ENCODE assay signal across 1 cellular context in the genomic region with DNA sequence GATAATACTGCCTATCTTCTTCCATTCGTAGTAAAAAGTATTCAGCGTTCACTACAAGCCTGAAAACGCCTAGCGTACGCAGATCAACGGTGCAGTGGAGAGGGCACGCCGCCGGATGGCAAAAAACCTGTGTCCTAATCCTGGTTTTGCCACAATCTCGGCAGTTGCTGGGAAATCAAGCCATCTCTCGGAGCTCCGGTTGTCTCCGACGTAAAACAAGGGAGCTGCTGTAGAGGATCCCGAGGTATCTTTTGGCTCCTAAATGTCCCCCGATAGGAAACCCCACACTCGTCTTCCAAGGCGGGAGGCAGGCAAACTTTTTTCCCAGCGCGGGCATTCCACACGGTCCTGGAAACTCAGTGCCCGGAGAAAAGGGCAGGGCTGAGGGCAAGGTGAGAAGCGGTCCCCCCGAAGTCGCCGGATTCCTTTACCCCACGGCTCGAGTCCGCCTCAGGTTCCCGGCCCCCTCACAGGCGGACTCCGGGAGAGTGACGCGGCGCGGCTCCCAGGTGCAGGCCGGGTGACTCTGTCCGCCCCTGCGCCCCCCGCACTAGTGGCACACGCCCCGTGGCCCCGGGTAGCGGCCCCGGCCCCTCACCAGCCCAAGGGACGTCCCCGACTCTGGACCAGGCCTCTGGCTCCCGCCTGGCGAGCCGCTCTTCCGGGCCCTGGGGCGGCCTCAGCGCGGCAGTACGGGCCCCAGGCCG.
TF ChIP-seq lines count a peak whose summit lies in the region.

No MANE protein-coding gene starts in this region.

TF ChIP-seq in HepG2, 621 proteins besides CTCF, POLR2A, EP300 and RAD21 (continued from another document and continues in another):
- TF ChIP-seq, protein P1, sequence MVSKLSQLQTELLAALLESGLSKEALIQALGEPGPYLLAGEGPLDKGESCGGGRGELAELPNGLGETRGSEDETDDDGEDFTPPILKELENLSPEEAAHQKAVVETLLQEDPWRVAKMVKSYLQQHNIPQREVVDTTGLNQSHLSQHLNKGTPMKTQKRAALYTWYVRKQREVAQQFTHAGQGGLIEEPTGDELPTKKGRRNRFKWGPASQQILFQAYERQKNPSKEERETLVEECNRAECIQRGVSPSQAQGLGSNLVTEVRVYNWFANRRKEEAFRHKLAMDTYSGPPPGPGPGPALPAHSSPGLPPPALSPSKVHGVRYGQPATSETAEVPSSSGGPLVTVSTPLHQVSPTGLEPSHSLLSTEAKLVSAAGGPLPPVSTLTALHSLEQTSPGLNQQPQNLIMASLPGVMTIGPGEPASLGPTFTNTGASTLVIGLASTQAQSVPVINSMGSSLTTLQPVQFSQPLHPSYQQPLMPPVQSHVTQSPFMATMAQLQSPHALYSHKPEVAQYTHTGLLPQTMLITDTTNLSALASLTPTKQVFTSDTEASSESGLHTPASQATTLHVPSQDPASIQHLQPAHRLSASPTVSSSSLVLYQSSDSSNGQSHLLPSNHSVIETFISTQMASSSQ (IDR thresholded peaks at IDR 0.05; ENCODE audit: low read depth), result no peak
- TF ChIP-seq, protein P1 (CRISPR knock-in tag; IDR thresholded peaks at IDR 0.05; ENCODE audit: borderline replicate concordance), result no peak
- 0 out of 2 replicates have a peak, but pooled peaks have one; percentile 3 for TF ChIP-seq NFKB2 (CRISPR knock-in tag; IDR thresholded peaks at IDR 0.05; ENCODE audit: borderline replicate concordance)
- TF ChIP-seq MYNN (CRISPR knock-in tag; IDR thresholded peaks at IDR 0.05; ENCODE audit: low read depth), result no peak
- 0 out of 2 replicates have a peak, but pooled peaks have one; percentile 15 for TF ChIP-seq THYN1 (CRISPR knock-in tag; IDR thresholded peaks at IDR 0.05; ENCODE audit: borderline replicate concordance, low read depth)
- TF ChIP-seq MED1 (CRISPR knock-in tag; IDR thresholded peaks at IDR 0.05), result peak; percentile 6; the same call in 1 of the 2 replicates
- TF ChIP-seq, protein P2, sequence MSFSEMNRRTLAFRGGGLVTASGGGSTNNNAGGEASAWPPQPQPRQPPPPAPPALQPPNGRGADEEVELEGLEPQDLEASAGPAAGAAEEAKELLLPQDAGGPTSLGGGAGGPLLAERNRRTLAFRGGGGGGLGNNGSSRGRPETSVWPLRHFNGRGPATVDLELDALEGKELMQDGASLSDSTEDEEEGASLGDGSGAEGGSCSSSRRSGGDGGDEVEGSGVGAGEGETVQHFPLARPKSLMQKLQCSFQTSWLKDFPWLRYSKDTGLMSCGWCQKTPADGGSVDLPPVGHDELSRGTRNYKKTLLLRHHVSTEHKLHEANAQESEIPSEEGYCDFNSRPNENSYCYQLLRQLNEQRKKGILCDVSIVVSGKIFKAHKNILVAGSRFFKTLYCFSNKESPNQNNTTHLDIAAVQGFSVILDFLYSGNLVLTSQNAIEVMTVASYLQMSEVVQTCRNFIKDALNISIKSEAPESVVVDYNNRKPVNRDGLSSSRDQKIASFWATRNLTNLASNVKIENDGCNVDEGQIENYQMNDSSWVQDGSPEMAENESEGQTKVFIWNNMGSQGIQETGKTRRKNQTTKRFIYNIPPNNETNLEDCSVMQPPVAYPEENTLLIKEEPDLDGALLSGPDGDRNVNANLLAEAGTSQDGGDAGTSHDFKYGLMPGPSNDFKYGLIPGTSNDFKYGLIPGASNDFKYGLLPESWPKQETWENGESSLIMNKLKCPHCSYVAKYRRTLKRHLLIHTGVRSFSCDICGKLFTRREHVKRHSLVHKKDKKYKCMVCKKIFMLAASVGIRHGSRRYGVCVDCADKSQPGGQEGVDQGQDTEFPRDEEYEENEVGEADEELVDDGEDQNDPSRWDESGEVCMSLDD (CRISPR knock-in tag; IDR thresholded peaks at IDR 0.05; ENCODE audit: borderline replicate concordance), result no peak
- TF ChIP-seq ZNF296 (CRISPR knock-in tag; conservative IDR thresholded peaks at IDR 0.05), result no peak; the same call in 1 of the 2 replicates
- no peak for TF ChIP-seq IRF2 (CRISPR knock-in tag; IDR thresholded peaks at IDR 0.05)
- TF ChIP-seq, protein P3, sequence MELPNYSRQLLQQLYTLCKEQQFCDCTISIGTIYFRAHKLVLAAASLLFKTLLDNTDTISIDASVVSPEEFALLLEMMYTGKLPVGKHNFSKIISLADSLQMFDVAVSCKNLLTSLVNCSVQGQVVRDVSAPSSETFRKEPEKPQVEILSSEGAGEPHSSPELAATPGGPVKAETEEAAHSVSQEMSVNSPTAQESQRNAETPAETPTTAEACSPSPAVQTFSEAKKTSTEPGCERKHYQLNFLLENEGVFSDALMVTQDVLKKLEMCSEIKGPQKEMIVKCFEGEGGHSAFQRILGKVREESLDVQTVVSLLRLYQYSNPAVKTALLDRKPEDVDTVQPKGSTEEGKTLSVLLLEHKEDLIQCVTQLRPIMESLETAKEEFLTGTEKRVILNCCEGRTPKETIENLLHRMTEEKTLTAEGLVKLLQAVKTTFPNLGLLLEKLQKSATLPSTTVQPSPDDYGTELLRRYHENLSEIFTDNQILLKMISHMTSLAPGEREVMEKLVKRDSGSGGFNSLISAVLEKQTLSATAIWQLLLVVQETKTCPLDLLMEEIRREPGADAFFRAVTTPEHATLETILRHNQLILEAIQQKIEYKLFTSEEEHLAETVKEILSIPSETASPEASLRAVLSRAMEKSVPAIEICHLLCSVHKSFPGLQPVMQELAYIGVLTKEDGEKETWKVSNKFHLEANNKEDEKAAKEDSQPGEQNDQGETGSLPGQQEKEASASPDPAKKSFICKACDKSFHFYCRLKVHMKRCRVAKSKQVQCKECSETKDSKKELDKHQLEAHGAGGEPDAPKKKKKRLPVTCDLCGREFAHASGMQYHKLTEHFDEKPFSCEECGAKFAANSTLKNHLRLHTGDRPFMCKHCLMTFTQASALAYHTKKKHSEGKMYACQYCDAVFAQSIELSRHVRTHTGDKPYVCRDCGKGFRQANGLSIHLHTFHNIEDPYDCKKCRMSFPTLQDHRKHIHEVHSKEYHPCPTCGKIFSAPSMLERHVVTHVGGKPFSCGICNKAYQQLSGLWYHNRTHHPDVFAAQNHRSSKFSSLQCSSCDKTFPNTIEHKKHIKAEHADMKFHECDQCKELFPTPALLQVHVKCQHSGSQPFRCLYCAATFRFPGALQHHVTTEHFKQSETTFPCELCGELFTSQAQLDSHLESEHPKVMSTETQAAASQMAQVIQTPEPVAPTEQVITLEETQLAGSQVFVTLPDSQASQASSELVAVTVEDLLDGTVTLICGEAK (IDR thresholded peaks at IDR 0.05), result no peak
- TF ChIP-seq, protein P3 (CRISPR knock-in tag; IDR thresholded peaks at IDR 0.05), result 0 out of 2 replicates have a peak, but pooled peaks have one; percentile 4
- no peak for TF ChIP-seq HNF1B (CRISPR knock-in tag; IDR thresholded peaks at IDR 0.05)
- TF ChIP-seq, protein P4, sequence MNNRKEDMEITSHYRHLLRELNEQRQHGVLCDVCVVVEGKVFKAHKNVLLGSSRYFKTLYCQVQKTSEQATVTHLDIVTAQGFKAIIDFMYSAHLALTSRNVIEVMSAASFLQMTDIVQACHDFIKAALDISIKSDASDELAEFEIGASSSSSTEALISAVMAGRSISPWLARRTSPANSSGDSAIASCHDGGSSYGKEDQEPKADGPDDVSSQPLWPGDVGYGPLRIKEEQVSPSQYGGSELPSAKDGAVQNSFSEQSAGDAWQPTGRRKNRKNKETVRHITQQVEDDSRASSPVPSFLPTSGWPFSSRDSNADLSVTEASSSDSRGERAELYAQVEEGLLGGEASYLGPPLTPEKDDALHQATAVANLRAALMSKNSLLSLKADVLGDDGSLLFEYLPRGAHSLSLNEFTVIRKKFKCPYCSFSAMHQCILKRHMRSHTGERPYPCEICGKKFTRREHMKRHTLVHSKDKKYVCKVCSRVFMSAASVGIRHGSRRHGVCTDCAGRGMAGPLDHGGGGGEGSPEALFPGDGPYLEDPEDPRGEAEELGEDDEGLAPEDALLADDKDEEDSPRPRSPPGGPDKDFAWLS (CRISPR knock-in tag; IDR thresholded peaks at IDR 0.05; ENCODE audit: borderline replicate concordance), result no peak
- TF ChIP-seq LRRFIP1 (CRISPR knock-in tag; conservative IDR thresholded peaks at IDR 0.05), result no peak
- TF ChIP-seq MYPOP (CRISPR knock-in tag; IDR thresholded peaks at IDR 0.05), result no peak
- TF ChIP-seq PHF21A (CRISPR knock-in tag; IDR thresholded peaks at IDR 0.05), result no peak
- TF ChIP-seq, protein P5, sequence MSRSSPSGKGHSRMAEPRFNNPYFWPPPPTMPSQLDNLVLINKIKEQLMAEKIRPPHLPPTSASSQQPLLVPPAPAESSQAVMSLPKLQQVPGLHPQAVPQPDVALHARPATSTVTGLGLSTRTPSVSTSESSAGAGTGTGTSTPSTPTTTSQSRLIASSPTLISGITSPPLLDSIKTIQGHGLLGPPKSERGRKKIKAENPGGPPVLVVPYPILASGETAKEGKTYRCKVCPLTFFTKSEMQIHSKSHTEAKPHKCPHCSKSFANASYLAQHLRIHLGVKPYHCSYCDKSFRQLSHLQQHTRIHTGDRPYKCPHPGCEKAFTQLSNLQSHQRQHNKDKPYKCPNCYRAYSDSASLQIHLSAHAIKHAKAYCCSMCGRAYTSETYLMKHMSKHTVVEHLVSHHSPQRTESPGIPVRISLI (CRISPR knock-in tag; IDR thresholded peaks at IDR 0.05; ENCODE audit: borderline replicate concordance), result no peak
- no peak for TF ChIP-seq CENPT (CRISPR knock-in tag; IDR thresholded peaks at IDR 0.05; ENCODE audit: low read depth)
